8 cellular contexts compared by ENCODE assay signal in the genomic region with DNA sequence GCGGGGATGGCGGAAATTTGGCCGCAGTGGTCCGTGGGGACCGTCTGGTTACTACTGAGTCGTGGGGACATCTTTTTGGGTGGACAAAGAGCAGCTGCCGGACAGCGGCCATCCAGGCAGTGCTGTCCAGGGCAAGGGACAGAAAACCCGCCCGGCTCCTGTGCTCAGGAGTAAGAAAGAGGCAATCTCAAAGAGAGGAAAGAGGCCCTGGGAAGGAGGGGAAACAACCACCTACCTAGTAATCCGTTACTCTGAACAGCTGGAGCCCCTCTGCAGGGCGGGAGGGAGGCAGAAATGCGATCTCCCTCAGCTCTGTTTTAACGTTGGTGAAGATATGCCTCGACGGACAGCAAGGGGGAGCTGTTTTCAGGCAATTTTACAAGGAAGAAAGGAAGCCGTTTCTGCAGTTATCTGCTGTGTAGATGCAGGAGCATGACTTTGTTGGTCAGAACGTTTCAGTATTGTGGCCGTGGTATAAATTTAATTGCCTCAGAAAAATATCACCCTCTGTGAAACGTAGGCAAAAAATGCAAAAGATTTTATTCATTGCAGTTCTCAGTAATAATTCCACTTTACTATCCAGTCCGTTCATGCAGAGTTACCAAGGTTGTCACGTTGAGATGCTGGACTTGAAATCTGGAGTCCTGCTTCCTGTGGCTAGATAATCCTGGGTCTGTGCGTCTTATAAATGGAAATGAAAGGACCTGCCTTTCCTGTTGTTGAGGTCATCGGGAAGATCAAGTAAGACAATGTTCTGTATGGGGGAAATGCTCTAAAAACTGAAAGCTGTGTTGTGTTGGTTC. TPM values are rescaled to one million over a fixed set of nuclear protein-coding genes. Genes with fewer than 3 reads are reported as not detected.
A peak's percentile ranks its signal among the peaks of the same experiment; 100 is the strongest.
DNase-seq lines count a peak whose midpoint lies in the region; ATAC-seq, FAIRE-seq and TF ChIP-seq lines count a peak whose summit lies in the region.

No MANE protein-coding gene starts in this region.

- CTCF ChIA-PET in GM12878 (lab: Yijun Ruan, JAX) = interaction anchor here (0.7 to 2.0 kb wide), 11 partner anchors 8 to 298 kb away, joined by 3 to 8 read pairs (median 4); no protein-coding TSS in a partner anchor

- no peak for TF ChIP-seq POLR2A in GM12878 (IDR thresholded peaks at IDR 0.05; ENCODE audit: low read depth, low read length)
- no peak for TF ChIP-seq POLR2A in gastrocnemius medialis (IDR thresholded peaks at IDR 0.05)

- RAD21 ChIA-PET in GM12878 (lab: Charles Lee; ENCODE audit: unreplicated experiment) = interaction anchor here (0.7 to 1.0 kb wide), 2 partner anchors 21 to 649 kb away, joined by 3 to 5 read pairs; no protein-coding TSS in a partner anchor

- TF ChIP-seq EP300 in GM12878 (IDR thresholded peaks at IDR 0.05; ENCODE audit: borderline replicate concordance in 1 of 2, control insufficient read depth in 1 of 2, low read depth in 2 of 2, low read length in 2 of 2) = no peak

- H3K9ac ChIP-seq in GM12878 (ENCODE audit: control insufficient read depth, insufficient read depth, low read length) = no peak overlapping the region

- no peak overlapping the region for H2AFZ ChIP-seq in GM12878 (ENCODE audit: control insufficient read depth, low read depth, low read length)

- H3K4me1 ChIP-seq in BE2C (no peaks in the 10 kb centered on the region), GM12878 (ENCODE audit: control insufficient read depth, insufficient read depth, low read length) (no peaks in the 10 kb centered on the region), gastrocnemius medialis (no peaks in the 10 kb centered on the region)

- no peaks in the 10 kb centered on the region for H4K20me1 ChIP-seq in GM12878 (ENCODE audit: control insufficient read depth, insufficient read depth)

- FAIRE-seq in GM12878 (lab: Jason Lieb, UNC) = peak; percentile 59

- no peaks in the 10 kb centered on the region for H3K79me2 ChIP-seq in GM12878 (ENCODE audit: control insufficient read depth, insufficient read depth, low read length)

- in situ Hi-C loops in GM12878 (cut with MboI) (no loop called here), gastrocnemius medialis (cut with MboI; ENCODE audit: low sequenced_read_pairs in 4 of 4) (no loop called here)

- intact Hi-C loops in GM12878 (cut with micrococcal nuclease; ENCODE audit: unreplicated experiment) (no loop called here), gastrocnemius medialis (cut with DNase I; ENCODE audit: low total_unique reads) (no loop called here)

- no TSS peak for BruUV-seq in GM12878 (replicated peaks; lab: Mats Ljungman, UMichigan)

- no peak overlapping the region for H3K4me2 ChIP-seq in GM12878 (ENCODE audit: control insufficient read depth, insufficient read depth)

- WGBS in GM12878 (ENCODE audit: insufficient coverage, insufficient replicate concordance, low lambda C conversion rate, missing lambda C conversion rate) = 8% methylated on average over 24 of the region's 24 CpGs

- H3K27me3 ChIP-seq in BE2C = peaks cover 30% of the 10 kb centered on the region
- peaks cover 10 to 11% of the 10 kb centered on the region in 2 experiments for H3K27me3 ChIP-seq in GM12878 (replicated peaks in 1 of 2; ENCODE audit: control insufficient read depth in 2 of 2, insufficient read depth in 2 of 2, low read length in 1 of 2)
- peaks cover 35 to 47% (median 36%) of the 10 kb centered on the region in 3 donors for H3K27me3 ChIP-seq in gastrocnemius medialis

- H3K9me3 ChIP-seq in BE2C = no peaks in the 10 kb centered on the region
- H3K9me3 ChIP-seq in GM12878 (replicated peaks; ENCODE audit: control insufficient read depth, insufficient read depth, low read length) = no peaks in the 10 kb centered on the region; the same call in 2 of the 3 replicates
- no peaks in the 10 kb centered on the region for H3K9me3 ChIP-seq in gastrocnemius medialis

- TF ChIP-seq RAD21 in GM12878 (IDR thresholded peaks at IDR 0.05; ENCODE audit: insufficient read depth, low read depth, low read length) = 0 out of 2 replicates have a peak, but pooled peaks have one; percentile 29

- peak; percentile 81 for TF ChIP-seq CTCF in BE2C (IDR thresholded peaks at IDR 0.05; ENCODE audit: low read depth, low read length)
- TF ChIP-seq CTCF in GM12878 (IDR thresholded peaks at IDR 0.05 in 2 of 3, conservative IDR thresholded peaks at IDR 0.05 in 1 of 3; ENCODE audit: control insufficient read depth in 2 of 3, extremely low read depth in 1 of 3, insufficient read depth in 1 of 3, low read depth in 3 of 3, low read length in 3 of 3) = peak; percentile 63 to 70 (median 67)
- peak in 4 of 5 experiments; percentile 21 to 58 (median 43) for TF ChIP-seq CTCF in gastrocnemius medialis (IDR thresholded peaks at IDR 0.05 in 4 of 5, conservative IDR thresholded peaks at IDR 0.05 in 1 of 5)

- SMC1A ChIA-PET in GM12878 (lab: Charles Lee; ENCODE audit: uncharacterized antibody, unreplicated experiment) = interaction anchor here (0.8 to 1.0 kb wide), 2 partner anchors 124 to 268 kb away, joined by 3 read pairs; no protein-coding TSS in a partner anchor

- ATAC-seq in GM18520 (IDR thresholded peaks at IDR 0.05; ENCODE audit: unreplicated experiment) = peak; percentile 55
- ATAC-seq in HG03175 (IDR thresholded peaks at IDR 0.05; ENCODE audit: unreplicated experiment) = peak; percentile 73
- peak; percentile 88 for ATAC-seq in GM12878
- ATAC-seq in gastrocnemius medialis = peak in 1 of 2 donors; percentile 63
- ATAC-seq in GM18498 (IDR thresholded peaks at IDR 0.05; ENCODE audit: unreplicated experiment) = no peak

- H3K4me3 ChIP-seq in BE2C (ENCODE audit: low read depth, low read length) (no peak overlapping the region), GM12878 (no peak overlapping the region), gastrocnemius medialis (peak overlapping the region; percentile 47 to 56 (median 51))

- H3K36me3 ChIP-seq in BE2C (no peaks in the 10 kb centered on the region), GM12878 (ENCODE audit: control insufficient read depth in 2 of 2, insufficient read depth in 2 of 2, low read length in 1 of 2) (no peaks in the 10 kb centered on the region), gastrocnemius medialis (no peaks in the 10 kb centered on the region)

- DNase-seq in BE2C (peak; percentile 24), NCI-H510A (lab: John Stamatoyannopoulos, UW) (peak; percentile 65), GM12878 (ENCODE audit: low read depth, low spot score) (no peak), iPS DF 19.7 (ENCODE audit: low read depth, low spot score) (peak; percentile 57), gastrocnemius medialis (peak in 1 of 2 donors; percentile 1)

- H3K27ac ChIP-seq in GM12878 (ENCODE audit: control insufficient read depth, insufficient read depth) (no peak overlapping the region), gastrocnemius medialis (peak overlapping the region in 3 of 4 donors; percentile 27 to 57 (median 49))

- POLR2A ChIA-PET in GM12878 (lab: Charles Lee) = no interaction called here

TF ChIP-seq in GM12878, 131 proteins besides CTCF, POLR2A, EP300 and RAD21:
- TF ChIP-seq ETV6 (conservative IDR thresholded peaks at IDR 0.05 in 1 of 2, IDR thresholded peaks at IDR 0.05 in 1 of 2; ENCODE audit: borderline replicate concordance in 1 of 2, low read depth in 1 of 2) (no peak), RBBP5 (conservative IDR thresholded peaks at IDR 0.05) (no peak), SUZ12 (IDR thresholded peaks at IDR 0.05; ENCODE audit: unreplicated experiment) (peak; percentile 53), SMC3 (IDR thresholded peaks at IDR 0.05; ENCODE audit: borderline replicate concordance, low read length) (peak; percentile 49; the same call in 1 of the 2 replicates), MXI1 (IDR thresholded peaks at IDR 0.05; ENCODE audit: low read depth, low read length) (no peak)
- TF ChIP-seq, protein P1, sequence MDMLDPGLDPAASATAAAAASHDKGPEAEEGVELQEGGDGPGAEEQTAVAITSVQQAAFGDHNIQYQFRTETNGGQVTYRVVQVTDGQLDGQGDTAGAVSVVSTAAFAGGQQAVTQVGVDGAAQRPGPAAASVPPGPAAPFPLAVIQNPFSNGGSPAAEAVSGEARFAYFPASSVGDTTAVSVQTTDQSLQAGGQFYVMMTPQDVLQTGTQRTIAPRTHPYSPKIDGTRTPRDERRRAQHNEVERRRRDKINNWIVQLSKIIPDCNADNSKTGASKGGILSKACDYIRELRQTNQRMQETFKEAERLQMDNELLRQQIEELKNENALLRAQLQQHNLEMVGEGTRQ (IDR thresholded peaks at IDR 0.05; ENCODE audit: borderline replicate concordance, low read depth, low read length) = no peak

RNA-seq across cellular contexts. Expression of a gene that starts 1.1 kb away (rescaled TPM):
- 0.66 TPM for polyA plus RNA-seq in BE2C (2012; ENCODE audit: insufficient read depth, insufficient read length, low read depth)
- total RNA-seq in GM12878 (2013; cell fraction: nucleolus; rRNA removed) = not detected in 2 replicates
- under 0.01 TPM in 1 of 2 replicates, not detected in the other for total RNA-seq in GM12878 (2014; rRNA removed)
- total RNA-seq in GM12878 (2014; rRNA removed; fragmentation: Illumina TruSeq; extraction: Trizol) = not detected in 2 replicates
- 0.10 TPM in 1 of 2 replicates, not detected in the other for total RNA-seq in GM12878 (2021)
- polyA plus RNA-seq in GM12878 (2011; ENCODE audit: low read depth) = not detected
- polyA plus RNA-seq in GM12878 (2011; rRNA removed) = 0.04 and 0.13 TPM in 2 replicates
- 0.03 and 0.09 TPM in 2 replicates for polyA plus RNA-seq in GM12878 (2011; cell fraction: cytosol; rRNA removed)
- polyA plus RNA-seq in GM12878 (2011; cell fraction: nucleus; rRNA removed) = 0.12 and 0.19 TPM in 2 replicates
- not detected in 2 replicates for polyA plus RNA-seq in GM12878 (2012)
- polyA plus RNA-seq in GM12878 (2014; fragmentation: Illumina TruSeq; extraction: Trizol) = not detected in 2 replicates
- polyA plus RNA-seq in GM12878 (2014; fragmentation: Nextera tagmentation; extraction: Ambion mirVana) = not detected
- polyA plus RNA-seq in GM12878 (2014; rRNA removed) = not detected in 2 replicates
- not detected for polyA plus RNA-seq in GM12878 (2016; fragmentation: Nextera tagmentation; extraction: Ambion mirVana)
- 0.05 TPM in 1 of 2 replicates, not detected in the other for polyA minus RNA-seq in GM12878 (2011; rRNA and poly(A)+ RNA removed)
- not detected in 2 replicates for polyA minus RNA-seq in GM12878 (2011; cell fraction: cytosol; rRNA and poly(A)+ RNA removed)
- not detected in 2 replicates for polyA minus RNA-seq in GM12878 (2011; cell fraction: nucleus; rRNA and poly(A)+ RNA removed)
- 1 to 10 TPM; 1.8 to 2.4 (median 2.0) TPM for total RNA-seq in gastrocnemius medialis

Comparison
In these comparisons a context has a peak if more than half of its experiments do, and no peak if none do; other contexts are left out.
1. H3K4me3 ChIP-seq: peak in gastrocnemius medialis (4 of 4); none in BE2C (single experiment) and GM12878 (single experiment).
2. Peak in every context shown above with its lines, with median percentiles within 50 percentile points of each other: CTCF ChIP-seq.